1 cellular context compared by ENCODE assay signal in genomic region chr5:176995896-176996767, GRCh38.
TF ChIP-seq lines count a peak whose summit lies in the region.

No MANE protein-coding gene starts in this region.

TF ChIP-seq in WTC11, 78 proteins besides CTCF, POLR2A, EP300 and RAD21 (continued from another document):
- TF ChIP-seq ZNF425 (CRISPR knock-in tag; conservative IDR thresholded peaks at IDR 0.05): no peak
- TF ChIP-seq ZBTB21 (CRISPR knock-in tag; IDR thresholded peaks at IDR 0.05; ENCODE audit: borderline replicate concordance): no peak
